ENCODE assay signal across 20 cellular contexts in the genomic region with DNA sequence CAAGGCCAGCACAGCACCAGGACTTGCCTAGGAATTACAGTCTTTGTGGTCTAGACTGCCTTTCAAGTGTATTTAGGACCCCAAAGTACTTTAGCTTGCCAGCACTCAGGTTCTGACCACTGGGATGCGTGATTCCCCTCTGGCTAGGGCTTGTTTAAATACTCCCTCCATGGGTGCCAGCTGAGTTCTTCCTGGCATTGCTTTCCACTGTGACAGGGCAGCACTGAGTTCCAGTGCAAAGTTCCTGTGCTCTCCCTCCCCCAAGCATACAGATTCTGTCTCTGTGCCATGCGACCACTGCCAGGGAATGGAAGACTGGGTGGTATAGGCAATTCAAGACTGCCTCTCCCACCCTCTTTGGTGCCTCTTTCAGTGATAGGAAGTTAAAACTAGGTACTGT. TPM values are rescaled to one million over a fixed set of nuclear protein-coding genes. Genes with fewer than 3 reads are reported as not detected.
DNase-seq lines count a peak whose midpoint lies in the region; ATAC-seq, FAIRE-seq and TF ChIP-seq lines count a peak whose summit lies in the region.
"Had no signal": no experiment of that assay in that cellular context is flagged by ENCODE, and none has a peak within 500 bp of the region (broad histone marks: within the 10 kb centered on the region; RNA-seq: fewer than 3 reads in every experiment).

No MANE protein-coding gene starts in this region.

- H3K27ac ChIP-seq in ascending aorta = peak overlapping the region; percentile 11 to 38
- H3K27ac ChIP-seq in left ventricle myocardium inferior (replicated peaks) = peak overlapping the region; percentile 36
- no peak overlapping the region for H3K27ac ChIP-seq in pancreas

- no peak for TF ChIP-seq POLR2A in GM12891 (IDR thresholded peaks at IDR 0.05; ENCODE audit: low read depth, low read length)

- H3K27me3 ChIP-seq in ascending aorta (no peaks in the 10 kb centered on the region), left ventricle myocardium inferior (ENCODE audit: low read depth) (no peaks in the 10 kb centered on the region), pancreas (no peaks in the 10 kb centered on the region)
- H3K27me3 ChIP-seq: BE2C had no signal

- ATAC-seq in pancreas (peak; percentile 16 to 45 (median 22)), HG03520 (IDR thresholded peaks at IDR 0.05; ENCODE audit: unreplicated experiment) (no peak)
- ATAC-seq: HCT116 had no signal

- H3K4me1 ChIP-seq in ascending aorta = peaks cover 0 to 20% of the 10 kb centered on the region in 2 donors
- H3K4me1 ChIP-seq in left ventricle myocardium inferior = peaks cover 54% of the 10 kb centered on the region
- peaks cover 0 to 14% (median 11%) of the 10 kb centered on the region in 3 donors for H3K4me1 ChIP-seq in pancreas
- H3K4me1 ChIP-seq: BE2C had no signal

- H3K36me3 ChIP-seq in ascending aorta (no peaks in the 10 kb centered on the region), left ventricle myocardium inferior (peaks cover 6% of the 10 kb centered on the region), pancreas (no peaks in the 10 kb centered on the region)
- H3K36me3 ChIP-seq: BE2C had no signal

- WGBS in pancreas, 2 donors = 78 to 87% methylated on average over 2 of the region's 2 CpGs

- FAIRE-seq in GM12891 (lab: Jason Lieb, UNC) = peak; percentile 20
- FAIRE-seq in pancreas (lab: Jason Lieb, UNC) = no peak
- FAIRE-seq: A204.1 had no signal

- intact Hi-C loops in ascending aorta (cut with DNase I) = no loop called here
- intact Hi-C loops in left ventricle myocardium inferior (cut with micrococcal nuclease) = no loop called here
- intact Hi-C loops in pancreas (cut with DNase I) = no loop called here

- no peak overlapping the region for H3K4me3 ChIP-seq in ascending aorta
- H3K4me3 ChIP-seq in left ventricle myocardium inferior = no peak overlapping the region
- no peak overlapping the region for H3K4me3 ChIP-seq in pancreas

- DNase-seq in GM12891 (ENCODE audit: insufficient read length, low spot score) = no peak
- DNase-seq in ascending aorta (ENCODE audit: low spot score in 2 of 2) = no peak
- no peak for DNase-seq in left ventricle myocardium inferior
- no peak for DNase-seq in pancreas
- DNase-seq in SKM-1 (lab: John Stamatoyannopoulos, UW; ENCODE audit: unreplicated experiment) = no peak
- no peak for DNase-seq in stimulated activated CD4-positive, alpha-beta T cell treated with anti-CD3 and anti-CD28 coated beads, Interleukin-15, amount 100 ng/mL, for 24 hours
- DNase-seq in ureter (ENCODE audit: low spot score) = no peak
- DNase-seq: ACHN; BE2C; C1 segment of cervical spinal cord; Caco-2; CD4-positive, alpha-beta T cell; DMS153; DMS79; GDM1; GOT3; H7 had no signal

- H3K9me3 ChIP-seq in ascending aorta (no peaks in the 10 kb centered on the region), left ventricle myocardium inferior (replicated peaks) (peaks cover 12% of the 10 kb centered on the region), pancreas (no peaks in the 10 kb centered on the region)
- H3K9me3 ChIP-seq: BE2C, Caco-2 had no signal

- TF ChIP-seq CTCF in ascending aorta (IDR thresholded peaks at IDR 0.05) = no peak
- TF ChIP-seq CTCF in left ventricle myocardium inferior (IDR thresholded peaks at IDR 0.05; ENCODE audit: borderline replicate concordance) = no peak
- no peak for TF ChIP-seq CTCF in pancreas (IDR thresholded peaks at IDR 0.05)

TF ChIP-seq in GM12891, 5 proteins besides CTCF, POLR2A, EP300 and RAD21:
- no peak; the same call in 1 of the 2 replicates for TF ChIP-seq POLR2AphosphoS5 (IDR thresholded peaks at IDR 0.05; ENCODE audit: low read depth, low read length)
- no peak for TF ChIP-seq TAF1 (IDR thresholded peaks at IDR 0.05; ENCODE audit: low read depth, low read length)

RNA-seq across cellular contexts. Expression of a gene that starts 45.9 kb away (rescaled TPM):
- polyA plus RNA-seq in GM12891 (2012; ENCODE audit: low read depth, missing spikeins) = 17.5 TPM
- total RNA-seq in ascending aorta (74.6 TPM), left ventricle myocardium inferior (248 TPM), pancreas (10 to 100 TPM; 43.5 to 75.2 (median 57.8) TPM), ureter (41.1 TPM)
- polyA plus RNA-seq in pancreas = 10 to 100 TPM in 1 of 2 donors, 1 to 10 TPM in 1; 5.7 to 15.5 TPM

Comparison
In these comparisons a context has a peak if more than half of its experiments do, and no peak if none do; other contexts are left out.
1. H3K27ac ChIP-seq: peak in ascending aorta (2 of 2) and left ventricle myocardium inferior (single experiment); none in pancreas (0 of 4).